ENCODE assay signal across 18 cellular contexts in genomic region chr5:127650649-127651048, GRCh38. TPM values are rescaled to one million over a fixed set of nuclear protein-coding genes. Genes with fewer than 3 reads are reported as not detected.
A peak's percentile ranks its signal among the peaks of the same experiment; 100 is the strongest.
DNase-seq lines count a peak whose midpoint lies in the region; ATAC-seq, FAIRE-seq and TF ChIP-seq lines count a peak whose summit lies in the region.
"Had no signal": no experiment of that assay in that cellular context is flagged by ENCODE, and none has a peak within 500 bp of the region (broad histone marks: within the 10 kb centered on the region; RNA-seq: fewer than 3 reads in every experiment).

No MANE protein-coding gene starts in this region.

- H3K9ac ChIP-seq in Karpas-422 (ENCODE audit: low read length), result no peak overlapping the region

- H3K4me1 ChIP-seq in mucosa of descending colon (ENCODE audit: low read depth), result no peaks in the 10 kb centered on the region
- H3K4me1 ChIP-seq in Karpas-422 (ENCODE audit: low read length), result no peaks in the 10 kb centered on the region

- H3K4me3 ChIP-seq in mucosa of descending colon (no peak overlapping the region), Karpas-422 (ENCODE audit: low read length) (no peak overlapping the region)

- H3K27me3 Mint-ChIP-seq in chondrocyte (ENCODE audit: low read depth), result peaks cover 4% of the 10 kb centered on the region
- H3K27me3 Mint-ChIP-seq in T-helper 2 cell treated with Interferon-gamma antibody and Interleukin-4, amounts not matched to agents 5 μg/mL and 100 μg/mL, for 36 hours (ENCODE audit: low read depth), result peaks cover 2% of the 10 kb centered on the region

- peaks cover 13% of the 10 kb centered on the region for H3K4me1 Mint-ChIP-seq in chondrocyte (ENCODE audit: low read depth)
- H3K4me1 Mint-ChIP-seq in T-helper 2 cell treated with Interferon-gamma antibody and Interleukin-4, amounts not matched to agents 5 μg/mL and 100 μg/mL, for 36 hours (ENCODE audit: low read depth), result no peaks in the 10 kb centered on the region

- H3K4me2 ChIP-seq in Karpas-422 (ENCODE audit: low read depth, low read length, poor library complexity, severe bottlenecking), result no peak overlapping the region

- H3K79me2 ChIP-seq in Karpas-422 (ENCODE audit: low read length), result no peaks in the 10 kb centered on the region

- no peaks in the 10 kb centered on the region for H3K36me3 Mint-ChIP-seq in chondrocyte (ENCODE audit: low read depth)
- no peaks in the 10 kb centered on the region for H3K36me3 Mint-ChIP-seq in T-helper 2 cell treated with Interferon-gamma antibody and Interleukin-4, amounts not matched to agents 5 μg/mL and 100 μg/mL, for 36 hours (ENCODE audit: low read depth)

- no peak for TF ChIP-seq CTCF in D721Med (IDR thresholded peaks at IDR 0.05; ENCODE audit: insufficient read depth, missing control alignments)
- TF ChIP-seq CTCF in chondrocyte (IDR thresholded peaks at IDR 0.05), result no peak
- no peak for TF ChIP-seq CTCF in mucosa of descending colon (IDR thresholded peaks at IDR 0.05)
- no peak for TF ChIP-seq CTCF in omental fat pad (IDR thresholded peaks at IDR 0.05)

- no peaks in the 10 kb centered on the region for H4K20me1 ChIP-seq in Karpas-422 (ENCODE audit: insufficient read depth, low read depth, low read length)

- peak overlapping the region; percentile 38 for H3K27ac Mint-ChIP-seq in chondrocyte (ENCODE audit: unreplicated experiment)
- H3K27ac Mint-ChIP-seq in T-helper 2 cell treated with Interferon-gamma antibody and Interleukin-4, amounts not matched to agents 5 μg/mL and 100 μg/mL, for 36 hours, result no peak overlapping the region

- DNase-seq in D721Med (ENCODE audit: insufficient read length, low spot score), result no peak
- peak; percentile 74 for DNase-seq in LHCN-M2 (ENCODE audit: low read depth)
- DNase-seq in chondrocyte (ENCODE audit: low spot score), result no peak
- DNase-seq in mucosa of descending colon, result no peak
- DNase-seq in T-helper 2 cell treated with Interferon-gamma antibody and Interleukin-4, amounts not matched to agents 5 μg/mL and 100 μg/mL, for 36 hours (ENCODE audit: low spot score), result no peak
- no peak for DNase-seq in Karpas-422
- DNase-seq in omental fat pad (ENCODE audit: low spot score), result no peak
- DNase-seq in SKM-1 (lab: John Stamatoyannopoulos, UW; ENCODE audit: unreplicated experiment), result no peak
- DNase-seq: activated CD8-positive, alpha-beta memory T cell treated with anti-CD3 and anti-CD28 coated beads for 24 hours; activated gamma-delta T cell treated with Interleukin-2 at 50 U/mL for 16 hours; central memory CD4-positive, alpha-beta T cell; DND-41; midbrain; NCI-H146; NCI-H774; stimulated activated CD4-positive, alpha-beta T cell treated with anti-CD3 and anti-CD28 coated beads, Interleukin-4, amount 100 ng/mL, for 24 hours; stimulated activated naive CD8-positive, alpha-beta T cell treated with anti-CD3 and anti-CD28 coated beads, Interleukin-15, Interleukin-2, amounts not matched to agents 100 U/mL and 50 U/mL, for 24 hours had no signal

- ATAC-seq in mucosa of descending colon (peak; percentile 32), omental fat pad (ENCODE audit: low FRiP score) (no peak)
- ATAC-seq: stimulated activated naive CD8-positive, alpha-beta T cell treated with anti-CD3 and anti-CD28 coated beads, Interleukin-15, Interleukin-2, amounts not matched to agents 100 U/mL and 50 U/mL, for 24 hours had no signal

- H3K9me2 ChIP-seq in Karpas-422 (replicated peaks; ENCODE audit: insufficient read depth, low read length), result no peaks in the 10 kb centered on the region

- no peak overlapping the region for H3K27ac ChIP-seq in Karpas-422 (ENCODE audit: low read length)

- no peak overlapping the region for H2AFZ ChIP-seq in Karpas-422 (ENCODE audit: low read length)

- H3K4me3 Mint-ChIP-seq in chondrocyte (ENCODE audit: unreplicated experiment), result no peak overlapping the region
- H3K4me3 Mint-ChIP-seq in T-helper 2 cell treated with Interferon-gamma antibody and Interleukin-4, amounts not matched to agents 5 μg/mL and 100 μg/mL, for 36 hours, result no peak overlapping the region

- peak; percentile 83 for FAIRE-seq in D721Med (lab: Jason Lieb, UNC)

- H3K36me3 ChIP-seq in mucosa of descending colon (ENCODE audit: low read depth), result no peaks in the 10 kb centered on the region
- H3K36me3 ChIP-seq in Karpas-422 (ENCODE audit: insufficient read depth, low read length), result no peaks in the 10 kb centered on the region

- no peaks in the 10 kb centered on the region for H3K9me3 Mint-ChIP-seq in chondrocyte (ENCODE audit: low read depth)
- no peaks in the 10 kb centered on the region for H3K9me3 Mint-ChIP-seq in T-helper 2 cell treated with Interferon-gamma antibody and Interleukin-4, amounts not matched to agents 5 μg/mL and 100 μg/mL, for 36 hours

- H3K9me3 ChIP-seq in mucosa of descending colon, result no peaks in the 10 kb centered on the region
- no peaks in the 10 kb centered on the region for H3K9me3 ChIP-seq in Karpas-422 (ENCODE audit: low read length)

- H3K27me3 ChIP-seq in Karpas-422 (ENCODE audit: low read length), result no peaks in the 10 kb centered on the region; the same call in 1 of the 2 replicates

- intact Hi-C loops in mucosa of descending colon (cut with DNase I, micrococcal nuclease), result no loop called here

RNA-seq across cellular contexts. Expression of gene CTXN3, which starts 1.8 kb away (rescaled TPM):
- total RNA-seq in LHCN-M2 (2014; rRNA removed) (not detected in 2 replicates), chondrocyte (not detected in 3 replicates), mucosa of descending colon (not detected), omental fat pad (not detected)
- not detected for polyA plus RNA-seq in LHCN-M2 (2012)
- total RNA-seq in Karpas-422 (2014; rRNA removed; shearing (Covaris generic); ENCODE audit: low replicate concordance), result not detected in 2 replicates
- total RNA-seq: epithelial cell of proximal tubule had no signal

RNA-seq across cellular contexts. Expression of gene CCDC192, which starts 52.5 kb away (rescaled TPM):
- total RNA-seq in LHCN-M2 (2014; rRNA removed) (not detected in 2 replicates), chondrocyte (not detected in 3 replicates), mucosa of descending colon (1 to 10 TPM in 1 of 3 donors, not detected in 2; 1.0 TPM), omental fat pad (under 1 TPM in 1 of 4 donors, not detected in 3; 0.56 TPM)
- 0.19 TPM for polyA plus RNA-seq in LHCN-M2 (2012)
- total RNA-seq in Karpas-422 (2014; rRNA removed; shearing (Covaris generic); ENCODE audit: low replicate concordance), result not detected in 2 replicates
- total RNA-seq: epithelial cell of proximal tubule had no signal
